ENCODE assay signal across 7 cellular contexts in the genomic region with DNA sequence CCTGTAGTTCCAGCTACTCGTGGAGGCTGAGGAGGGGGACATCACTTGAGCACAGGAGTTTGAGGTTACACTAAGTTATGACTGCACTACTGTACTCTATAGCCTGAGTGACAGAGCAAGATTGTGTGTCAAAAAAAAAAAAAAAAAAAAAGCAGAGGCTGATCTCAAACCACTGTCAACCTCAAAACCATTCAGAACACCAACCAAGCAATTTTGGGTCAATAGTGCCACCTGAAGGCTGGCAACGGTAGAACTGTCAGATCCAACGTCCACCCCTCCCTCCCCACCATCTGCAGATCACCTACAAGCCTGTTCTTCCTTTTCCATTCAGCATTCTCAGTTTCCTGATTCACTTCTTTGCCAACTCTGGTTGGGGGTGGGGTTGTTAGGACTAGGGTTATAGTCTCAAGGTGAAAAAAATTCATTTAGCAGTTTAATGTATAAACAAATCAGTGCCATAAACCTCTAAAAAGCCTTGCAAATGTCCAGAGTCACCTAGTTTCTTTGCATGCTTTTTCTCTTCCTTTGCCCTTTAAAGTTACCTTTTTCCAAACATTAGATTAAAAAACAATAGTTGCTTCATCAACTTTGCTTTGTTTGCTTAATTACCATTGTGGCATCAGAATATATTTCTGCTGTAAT. TPM values are rescaled to one million over a fixed set of nuclear protein-coding genes. Genes with fewer than 3 reads are reported as not detected.
DNase-seq lines count a peak whose midpoint lies in the region; ATAC-seq and TF ChIP-seq lines count a peak whose summit lies in the region.

No MANE protein-coding gene starts in this region.

- H3K36me3 ChIP-seq in lower lobe of right lung, result peaks cover 29% of the 10 kb centered on the region

- H3K27ac ChIP-seq in lower lobe of right lung, result no peak overlapping the region

- H3K27me3 ChIP-seq in lower lobe of right lung (ENCODE audit: low read depth), result no peaks in the 10 kb centered on the region

- H3K4me1 ChIP-seq in lower lobe of right lung, result peaks cover 7% of the 10 kb centered on the region

- intact Hi-C loops in lower lobe of right lung (cut with DNase I), result loop anchor here (5.0 kb wide), 1 partner anchor 205 kb away; no protein-coding TSS in a partner anchor

- DNase-seq in GM12865 (ENCODE audit: low read depth), result peak; percentile 76
- peak; percentile 76 for DNase-seq in NCI-H2196 (lab: John Stamatoyannopoulos, UW; ENCODE audit: unreplicated experiment)
- DNase-seq in activated CD4-positive, alpha-beta T cell treated with anti-CD3 and anti-CD28 coated beads for 1 hour, result peak; percentile 57
- DNase-seq in cerebellar cortex (ENCODE audit: low spot score), result peak; percentile 80
- peak; percentile 49 for DNase-seq in lower lobe of right lung
- peak; percentile 51 to 57 for DNase-seq in stimulated activated CD8-positive, alpha-beta memory T cell treated with anti-CD3 and anti-CD28 coated beads, Interleukin-15, amount 100 ng/mL, for 4 hours (ENCODE audit: low read depth in 2 of 2)

- ATAC-seq in HG02798 (IDR thresholded peaks at IDR 0.05; ENCODE audit: poor library complexity, unreplicated experiment) (peak; percentile 38), lower lobe of right lung (peak; percentile 41 to 48)

- peak; percentile 64 for TF ChIP-seq CTCF in GM12865 (IDR thresholded peaks at IDR 0.05; ENCODE audit: insufficient read depth, low read depth, low read length, missing control alignments)
- TF ChIP-seq CTCF in lower lobe of right lung (IDR thresholded peaks at IDR 0.05), result peak; percentile 60

- H3K4me3 ChIP-seq in GM12865 (ENCODE audit: low read depth, low read length) (no peak overlapping the region), lower lobe of right lung (no peak overlapping the region)

- no peaks in the 10 kb centered on the region for H3K9me3 ChIP-seq in lower lobe of right lung

RNA-seq across cellular contexts. Expression of a gene that starts 2.6 kb away (rescaled TPM):
- 34.6 TPM for total RNA-seq in lower lobe of right lung
